In the genomic region with DNA sequence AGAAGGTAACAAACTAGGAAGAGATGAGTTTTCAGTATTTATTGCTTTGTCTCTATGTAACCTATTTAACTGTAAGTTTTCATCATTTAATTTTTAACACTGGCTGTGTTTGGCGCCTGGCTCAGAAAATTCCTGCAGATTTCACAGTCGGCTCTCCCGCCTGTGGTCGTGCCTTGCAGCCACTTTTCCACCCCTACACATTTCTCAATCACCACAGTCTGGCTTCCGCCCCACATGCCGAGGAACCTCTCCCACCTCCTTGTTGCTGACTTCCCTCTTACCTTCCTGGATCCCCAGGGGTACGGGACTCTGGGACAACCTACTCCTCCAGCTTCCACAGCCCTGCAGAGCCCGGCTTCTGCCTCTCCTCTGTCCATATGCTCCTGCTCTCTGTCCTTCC, we compare ENCODE assay signal across 13 cellular contexts. TPM values are rescaled to one million over a fixed set of nuclear protein-coding genes. Genes with fewer than 3 reads are reported as not detected.
A peak's percentile ranks its signal among the peaks of the same experiment; 100 is the strongest.
DNase-seq lines count a peak whose midpoint lies in the region; ATAC-seq and TF ChIP-seq lines count a peak whose summit lies in the region.
"Had no signal": no experiment of that assay in that cellular context is flagged by ENCODE, and none has a peak within 500 bp of the region (broad histone marks: within the 10 kb centered on the region; RNA-seq: fewer than 3 reads in every experiment).

No MANE protein-coding gene starts in this region.

- peak overlapping the region; percentile 96 for H3K4me3 Mint-ChIP-seq in activated naive CD8-positive, alpha-beta T cell
- H3K4me3 Mint-ChIP-seq: HFFc6 had no signal

- no peaks in the 10 kb centered on the region for H3K27me3 Mint-ChIP-seq in activated naive CD8-positive, alpha-beta T cell

- peaks cover 69% of the 10 kb centered on the region for H3K4me1 Mint-ChIP-seq in activated naive CD8-positive, alpha-beta T cell (ENCODE audit: low read depth)

- H4K20me1 ChIP-seq in BLaER1 = no peaks in the 10 kb centered on the region

- H3K9me3 ChIP-seq in BLaER1 (no peaks in the 10 kb centered on the region), lung (ENCODE audit: control insufficient read depth in 2 of 2, insufficient read depth in 1 of 2, low read length in 1 of 2) (peaks cover 0 to 2% of the 10 kb centered on the region in 2 donors)

- H3K9me3 Mint-ChIP-seq in activated naive CD8-positive, alpha-beta T cell (ENCODE audit: low read depth) = no peaks in the 10 kb centered on the region
- H3K9me3 Mint-ChIP-seq: HFFc6 had no signal

- no peak for TF ChIP-seq CTCF in HL-60 (IDR thresholded peaks at IDR 0.05; ENCODE audit: insufficient read depth, low read length)
- no peak for TF ChIP-seq CTCF in lung (IDR thresholded peaks at IDR 0.05; ENCODE audit: control extremely low read depth, extremely low read depth)

- 23 to 48% methylated on average over 8 of the region's 8 CpGs for WGBS in lung, 2 donors

- no peak overlapping the region for H3K9ac ChIP-seq in BLaER1
- H3K9ac ChIP-seq: parathyroid adenoma had no signal

- H3K4me1 ChIP-seq in BLaER1 (peaks cover 95% of the 10 kb centered on the region), lung (ENCODE audit: control insufficient read depth in 2 of 2, insufficient read depth in 2 of 2, low read length in 2 of 2) (peaks cover 0 to 9% of the 10 kb centered on the region in 2 donors)

- H3K4me3 ChIP-seq in BLaER1 (no peak overlapping the region), HL-60 (replicated peaks; ENCODE audit: insufficient read depth, low read length) (no peak overlapping the region), lung (no peak overlapping the region)

- H3K27me3 ChIP-seq in BLaER1 = no peaks in the 10 kb centered on the region
- H3K27me3 ChIP-seq in HL-60 (ENCODE audit: insufficient read depth, poor library complexity, severe bottlenecking) = no peaks in the 10 kb centered on the region
- no peaks in the 10 kb centered on the region for H3K27me3 ChIP-seq in lung (ENCODE audit: control insufficient read depth, insufficient read depth)

- peak; percentile 17 for ATAC-seq in lung (ENCODE audit: insufficient read depth, low FRiP score)
- no peak for ATAC-seq in HG03175 (IDR thresholded peaks at IDR 0.05; ENCODE audit: unreplicated experiment)

- H3K27ac Mint-ChIP-seq in activated naive CD8-positive, alpha-beta T cell = peak overlapping the region; percentile 97
- H3K27ac Mint-ChIP-seq: HFFc6 had no signal

- H3K36me3 ChIP-seq in BLaER1 = no peaks in the 10 kb centered on the region
- no peaks in the 10 kb centered on the region for H3K36me3 ChIP-seq in lung (ENCODE audit: control insufficient read depth in 2 of 2, insufficient read depth in 2 of 2, low read length in 2 of 2)

- peak overlapping the region; percentile 83 for H3K4me2 ChIP-seq in BLaER1

- peak; percentile 36 to 79 for DNase-seq in HL-60 (ENCODE audit: low read depth in 1 of 2, low spot score in 1 of 2)
- DNase-seq in lung (ENCODE audit: low spot score) = no peak
- DNase-seq in medulla oblongata (ENCODE audit: extremely low spot score) = no peak
- no peak for DNase-seq in GDM1 (lab: John Stamatoyannopoulos, UW)
- no peak for DNase-seq in stimulated activated CD4-positive, alpha-beta T cell treated with anti-CD3 and anti-CD28 coated beads, Interleukin-4, amount 100 ng/mL, for 4 hours
- DNase-seq: central memory CD4-positive, alpha-beta T cell; HFFc6; NCI-H1092 treated with DMSO at 0.1 percent for 48 hours; NCI-H748 treated with DMSO at 0.1 percent for 48 hours had no signal

- H3K36me3 Mint-ChIP-seq in activated naive CD8-positive, alpha-beta T cell = no peaks in the 10 kb centered on the region

- H3K27ac ChIP-seq in BLaER1 = peak overlapping the region; percentile 71
- H3K27ac ChIP-seq in HL-60 (replicated peaks) = peak overlapping the region; percentile 68
- H3K27ac ChIP-seq in lung (ENCODE audit: low read depth in 1 of 2, low read length in 1 of 2) = no peak overlapping the region

RNA-seq across cellular contexts. Expression of a gene that starts 41.6 kb away (rescaled TPM):
- 10 to 100 TPM; 40.2 to 43.7 TPM for total RNA-seq in lung
- 10 to 100 TPM; 16.1 to 23.5 TPM for polyA plus RNA-seq in lung

Comparison
In these comparisons a context has a peak if more than half of its experiments do, and no peak if none do; other contexts are left out.
1. H3K27ac ChIP-seq: peak in BLaER1 (single experiment) and HL-60 (single experiment); none in lung (0 of 2).
2. DNase-seq: peak in HL-60 (2 of 2); none in lung (single experiment), medulla oblongata (single experiment), GDM1 (single experiment) and stimulated activated CD4-positive, alpha-beta T cell treated with anti-CD3 and anti-CD28 coated beads, Interleukin-4, amount 100 ng/mL, for 4 hours (0 of 2).